In genomic region chr6:87728706-87729105, GRCh38 we compare ENCODE assay signal across 16 cellular contexts. TPM values are rescaled to one million over a fixed set of nuclear protein-coding genes. Genes with fewer than 3 reads are reported as not detected.
DNase-seq lines count a peak whose midpoint lies in the region; ATAC-seq and TF ChIP-seq lines count a peak whose summit lies in the region.
"Had no signal": no experiment of that assay in that cellular context is flagged by ENCODE, and none has a peak within 500 bp of the region (broad histone marks: within the 10 kb centered on the region; RNA-seq: fewer than 3 reads in every experiment).

No MANE protein-coding gene starts in this region.

- no peaks in the 10 kb centered on the region for H3K36me3 ChIP-seq in adipocyte (ENCODE audit: control insufficient read depth, insufficient read depth, low read length, severe bottlenecking)
- no peaks in the 10 kb centered on the region for H3K36me3 ChIP-seq in osteoblast (ENCODE audit: insufficient read depth, low read length)
- H3K36me3 ChIP-seq in brain microvascular endothelial cell (replicated peaks), result no peaks in the 10 kb centered on the region

- H3K4me1 ChIP-seq in adipocyte (ENCODE audit: control insufficient read depth, insufficient read depth, low read length), result peaks cover 25% of the 10 kb centered on the region
- H3K4me1 ChIP-seq in osteoblast (ENCODE audit: insufficient read depth, low read length), result peaks cover 19% of the 10 kb centered on the region

- no peaks in the 10 kb centered on the region for H3K36me3 Mint-ChIP-seq in natural killer cell treated with Interleukin-12 subunit alpha and Interleukin-12 subunit beta and Interleukin-15 and Interleukin-18, amount 100 ng/mL, for 72 hours
- H3K36me3 Mint-ChIP-seq in natural killer cell, result no peaks in the 10 kb centered on the region

- H3K27ac Mint-ChIP-seq in natural killer cell treated with Interleukin-12 subunit alpha and Interleukin-12 subunit beta and Interleukin-15 and Interleukin-18, amount 100 ng/mL, for 72 hours, result peak overlapping the region; percentile 35 to 74
- H3K27ac Mint-ChIP-seq in natural killer cell, result no peak overlapping the region

- H3K4me1 Mint-ChIP-seq in natural killer cell treated with Interleukin-12 subunit alpha and Interleukin-12 subunit beta and Interleukin-15 and Interleukin-18, amount 100 ng/mL, for 72 hours (ENCODE audit: low read depth in 2 of 2), result peaks cover 12 to 38% of the 10 kb centered on the region in 2 donors
- H3K4me1 Mint-ChIP-seq in natural killer cell, result peaks cover 8 to 13% of the 10 kb centered on the region in 2 donors

- H3K4me3 Mint-ChIP-seq in natural killer cell treated with Interleukin-12 subunit alpha and Interleukin-12 subunit beta and Interleukin-15 and Interleukin-18, amount 100 ng/mL, for 72 hours, result no peak overlapping the region
- H3K4me3 Mint-ChIP-seq in natural killer cell, result no peak overlapping the region

- H3K9me3 Mint-ChIP-seq in natural killer cell treated with Interleukin-12 subunit alpha and Interleukin-12 subunit beta and Interleukin-15 and Interleukin-18, amount 100 ng/mL, for 72 hours, result no peaks in the 10 kb centered on the region
- H3K9me3 Mint-ChIP-seq in natural killer cell, result no peaks in the 10 kb centered on the region

- H3K9me3 ChIP-seq in adipocyte (ENCODE audit: control insufficient read depth, low read length) (no peaks in the 10 kb centered on the region), osteoblast (ENCODE audit: low read depth, low read length) (no peaks in the 10 kb centered on the region)
- H3K9me3 ChIP-seq: Caco-2 had no signal

- intact Hi-C loops in natural killer cell (cut with micrococcal nuclease), result no loop called here

- H3K27ac ChIP-seq in osteoblast (ENCODE audit: low read depth, low read length), result no peak overlapping the region
- H3K27ac ChIP-seq in brain microvascular endothelial cell, result no peak overlapping the region
- H3K27ac ChIP-seq: 22Rv1 had no signal

- H3K9ac ChIP-seq in adipocyte (ENCODE audit: low read length), result peak overlapping the region; percentile 45

- H3K4me2 ChIP-seq in osteoblast (ENCODE audit: insufficient read depth, low read length), result no peak overlapping the region

- no peaks in the 10 kb centered on the region for H4K20me1 ChIP-seq in osteoblast (ENCODE audit: insufficient read depth, low read length)

- DNase-seq in natural killer cell treated with Interleukin-12 subunit alpha and Interleukin-12 subunit beta and Interleukin-15 and Interleukin-18, amount 100 ng/mL, for 72 hours (ENCODE audit: low spot score), result no peak
- DNase-seq in natural killer cell, result no peak
- no peak for DNase-seq in adipocyte (ENCODE audit: low read depth)
- DNase-seq in osteoblast (ENCODE audit: insufficient read length, low spot score, missing footprints), result no peak
- DNase-seq in brain microvascular endothelial cell, result no peak
- no peak for DNase-seq in stimulated activated CD4-positive, alpha-beta T cell treated with anti-CD3 and anti-CD28 coated beads, Interleukin-2, amount 100 ng/mL, for 24 hours
- DNase-seq: C1 segment of cervical spinal cord, Caco-2, DMS53, NCI-H345, NCI-H526 treated with DMSO at 0.1 percent for 48 hours, Right ventricle myocardium superior had no signal

- peaks cover 0 to 2% of the 10 kb centered on the region in 2 donors for H3K27me3 Mint-ChIP-seq in natural killer cell treated with Interleukin-12 subunit alpha and Interleukin-12 subunit beta and Interleukin-15 and Interleukin-18, amount 100 ng/mL, for 72 hours
- H3K27me3 Mint-ChIP-seq in natural killer cell (ENCODE audit: low read depth in 2 of 2), result peaks cover 0 to 6% of the 10 kb centered on the region in 2 donors

- in situ Hi-C loops in brain microvascular endothelial cell (cut with HindIII; ENCODE audit: low pct_ligation_motif_present, low sequenced_read_pairs), result no loop called here

- no peak for TF ChIP-seq CTCF in natural killer cell (IDR thresholded peaks at IDR 0.05)
- TF ChIP-seq CTCF in osteoblast (IDR thresholded peaks at IDR 0.05; ENCODE audit: extremely low read depth, low read depth, low read length), result no peak
- TF ChIP-seq CTCF in brain microvascular endothelial cell (IDR thresholded peaks at IDR 0.05; ENCODE audit: low read depth, low read length, missing control alignments), result no peak

- no peaks in the 10 kb centered on the region for H3K79me2 ChIP-seq in osteoblast (ENCODE audit: insufficient read depth, low read length)

- H2AFZ ChIP-seq in osteoblast (ENCODE audit: low read length), result peak overlapping the region; percentile 53

- no peaks in the 10 kb centered on the region for H3K27me3 ChIP-seq in adipocyte (replicated peaks; ENCODE audit: control insufficient read depth, insufficient read depth, low read length)
- no peaks in the 10 kb centered on the region for H3K27me3 ChIP-seq in osteoblast (ENCODE audit: insufficient read depth, low read length)
- no peaks in the 10 kb centered on the region for H3K27me3 ChIP-seq in brain microvascular endothelial cell (replicated peaks)

- H3K4me3 ChIP-seq in adipocyte (ENCODE audit: low read length) (no peak overlapping the region), osteoblast (ENCODE audit: insufficient read depth, low read length) (no peak overlapping the region), brain microvascular endothelial cell (ENCODE audit: low read depth, low read length) (no peak overlapping the region)

- ATAC-seq in natural killer cell treated with Interleukin-12 subunit alpha and Interleukin-12 subunit beta and Interleukin-15 and Interleukin-18, amount 100 ng/mL, for 72 hours, result no peak
- ATAC-seq in natural killer cell (no peak), HG03196 (IDR thresholded peaks at IDR 0.05; ENCODE audit: unreplicated experiment) (no peak), GM21526 (IDR thresholded peaks at IDR 0.05; ENCODE audit: low FRiP score, unreplicated experiment) (no peak)
- ATAC-seq: Panc1 had no signal

RNA-seq across cellular contexts. Expression of gene AKIRIN2, which starts 26.7 kb away (rescaled TPM):
- 100 to 1,000 TPM in 1 of 2 donors, 10 to 100 TPM in 1; 78.3 to 101 TPM for total RNA-seq in natural killer cell treated with Interleukin-12 subunit alpha and Interleukin-12 subunit beta and Interleukin-15 and Interleukin-18, amount 100 ng/mL, for 72 hours
- 100 to 1,000 TPM; 102 to 156 (median 108) TPM for total RNA-seq in natural killer cell
- total RNA-seq in osteoblast, result 15.2 and 18.3 TPM in 2 replicates

Comparison
In these comparisons a context has a peak if more than half of its experiments do, and no peak if none do; other contexts are left out.
1. H3K27ac Mint-ChIP-seq: peak in natural killer cell treated with Interleukin-12 subunit alpha and Interleukin-12 subunit beta and Interleukin-15 and Interleukin-18, amount 100 ng/mL, for 72 hours (2 of 2); none in natural killer cell (0 of 2).